Comparison of ENCODE assay signal across 8 cellular contexts in the genomic region with DNA sequence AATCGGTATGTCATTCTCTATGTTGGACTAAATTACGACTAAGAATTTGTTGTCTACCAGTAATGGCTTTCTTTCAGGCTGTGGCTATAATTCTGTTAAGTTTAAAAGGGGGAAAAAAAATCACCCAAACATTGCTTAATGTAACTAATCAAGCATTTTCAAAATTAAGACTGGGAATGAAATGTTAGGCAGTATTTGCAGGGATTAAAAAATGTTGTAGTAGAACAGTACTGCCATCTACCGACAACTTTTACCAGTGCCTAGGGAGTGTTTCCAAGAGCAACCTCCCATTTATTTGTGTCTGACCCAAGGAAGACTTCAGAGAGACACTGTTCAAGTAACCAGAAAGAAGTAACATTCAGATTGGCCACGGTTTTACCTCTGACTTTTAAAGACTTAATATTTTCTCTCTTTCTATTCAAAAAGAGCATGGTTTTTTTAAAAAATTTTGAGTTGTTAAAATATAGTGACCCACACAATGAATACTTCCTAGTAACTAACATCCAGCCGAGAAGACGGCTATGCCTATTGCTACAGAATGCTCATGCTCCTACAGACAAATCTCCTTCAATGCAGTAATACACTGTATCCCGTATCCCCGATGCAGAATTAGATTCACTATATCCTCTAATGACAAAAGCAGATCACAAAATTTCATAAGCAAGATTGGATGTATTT.
DNase-seq lines count a peak whose midpoint lies in the region; ATAC-seq and TF ChIP-seq lines count a peak whose summit lies in the region.

No MANE protein-coding gene starts in this region.

- H3K4me1 ChIP-seq in osteoblast (ENCODE audit: insufficient read depth, low read length) = no peaks in the 10 kb centered on the region

- no peaks in the 10 kb centered on the region for H3K36me3 ChIP-seq in osteoblast (ENCODE audit: insufficient read depth, low read length)

- H3K4me3 ChIP-seq in foreskin fibroblast (ENCODE audit: low read depth in 1 of 2, low read length in 2 of 2) = no peak overlapping the region
- no peak overlapping the region for H3K4me3 ChIP-seq in osteoblast (ENCODE audit: insufficient read depth, low read length)

- H3K9me3 ChIP-seq in osteoblast (ENCODE audit: low read depth, low read length) = no peaks in the 10 kb centered on the region

- DNase-seq in Caki2 (ENCODE audit: low read depth) = peak; percentile 37
- peak; percentile 39 for DNase-seq in NCI-H1417 treated with DMSO at 0.1 percent for 48 hours (lab: John Stamatoyannopoulos, UW)
- DNase-seq in SW480 (ENCODE audit: low spot score) = peak; percentile 55
- DNase-seq in foreskin fibroblast = peak; percentile 59 to 88
- DNase-seq in osteoblast (ENCODE audit: insufficient read length, low spot score, missing footprints) = no peak
- no peak for DNase-seq in activated CD8-positive, alpha-beta memory T cell treated with anti-CD3 and anti-CD28 coated beads for 24 hours

- no peak overlapping the region for H2AFZ ChIP-seq in osteoblast (ENCODE audit: low read length)

- ATAC-seq in GM19463 (IDR thresholded peaks at IDR 0.05; ENCODE audit: unreplicated experiment) (peak; percentile 68), HG02642 (IDR thresholded peaks at IDR 0.05; ENCODE audit: poor library complexity, unreplicated experiment) (no peak)

- no peaks in the 10 kb centered on the region for H4K20me1 ChIP-seq in osteoblast (ENCODE audit: insufficient read depth, low read length)

- in situ Hi-C loops in Caki2 (cut with HindIII; ENCODE audit: low pct_unique_long_range_greater_than_20kb, low sequenced_read_pairs) = no loop called here

- H3K27me3 ChIP-seq in osteoblast (ENCODE audit: insufficient read depth, low read length) = no peaks in the 10 kb centered on the region

- H3K79me2 ChIP-seq in osteoblast (ENCODE audit: insufficient read depth, low read length) = no peaks in the 10 kb centered on the region

- H3K4me2 ChIP-seq in osteoblast (ENCODE audit: insufficient read depth, low read length) = no peak overlapping the region

- no peak overlapping the region for H3K27ac ChIP-seq in osteoblast (ENCODE audit: low read depth, low read length)

- TF ChIP-seq CTCF in foreskin fibroblast (IDR thresholded peaks at IDR 0.05; ENCODE audit: low read depth, low read length) (peak; percentile 61), osteoblast (IDR thresholded peaks at IDR 0.05; ENCODE audit: extremely low read depth, low read depth, low read length) (peak; percentile 76)

Comparison
In these comparisons a context has a peak if more than half of its experiments do, and no peak if none do; other contexts are left out.
1. DNase-seq: peak in Caki2 (single experiment), NCI-H1417 treated with DMSO at 0.1 percent for 48 hours (single experiment), SW480 (single experiment) and foreskin fibroblast (2 of 2); none in osteoblast (single experiment) and activated CD8-positive, alpha-beta memory T cell treated with anti-CD3 and anti-CD28 coated beads for 24 hours (single experiment).